In genomic region chr9:109907810-109908458, GRCh38 we compare ENCODE assay signal across 1 cellular context.
A peak's percentile ranks its signal among the peaks of the same experiment; 100 is the strongest.
TF ChIP-seq lines count a peak whose summit lies in the region.

No MANE protein-coding gene starts in this region.

TF ChIP-seq in liver, 16 proteins besides CTCF, POLR2A, EP300 and RAD21 (continued from another document):
- peak; percentile 38 for TF ChIP-seq REST (IDR thresholded peaks at IDR 0.05)
